ENCODE assay signal across 11 cellular contexts in genomic region chr3:123076496-123077418, GRCh38. TPM values are rescaled to one million over a fixed set of nuclear protein-coding genes. Genes with fewer than 3 reads are reported as not detected.
A peak's percentile ranks its signal among the peaks of the same experiment; 100 is the strongest.
DNase-seq lines count a peak whose midpoint lies in the region; ATAC-seq and TF ChIP-seq lines count a peak whose summit lies in the region.
"Had no signal": no experiment of that assay in that cellular context is flagged by ENCODE, and none has a peak within 500 bp of the region (broad histone marks: within the 10 kb centered on the region; RNA-seq: fewer than 3 reads in every experiment).

No MANE protein-coding gene starts in this region.

- ATAC-seq in HG02973 (IDR thresholded peaks at IDR 0.05; ENCODE audit: unreplicated experiment): no peak
- ATAC-seq: naive thymus-derived CD4-positive, alpha-beta T cell had no signal

- TF ChIP-seq POLR2A in adrenal gland (IDR thresholded peaks at IDR 0.05) (no peak), transverse colon (IDR thresholded peaks at IDR 0.05) (no peak)

- H3K4me3 ChIP-seq in adrenal gland (no peak overlapping the region), transverse colon (no peak overlapping the region)

- no peaks in the 10 kb centered on the region for H3K36me3 ChIP-seq in adrenal gland (replicated peaks in 1 of 2)
- H3K36me3 ChIP-seq in transverse colon: no peaks in the 10 kb centered on the region

- peak overlapping the region in 4 of 5 donors; percentile 56 to 80 (median 70) for H3K27ac ChIP-seq in adrenal gland
- peak overlapping the region; percentile 53 to 78 (median 64) for H3K27ac ChIP-seq in transverse colon

- intact Hi-C loops in adrenal gland (cut with DNase I) (no loop called here), transverse colon (cut with DNase I; ENCODE audit: low total_unique reads) (no loop called here)

- WGBS in adrenal gland, 4 donors: 12 to 27% (median 14%) methylated on average over 6 of the region's 6 CpGs
- 19 to 36% methylated on average over 3 to 6 of the region's 6 CpGs for WGBS in transverse colon (ENCODE audit: low coverage in 1 of 2), 2 donors

- H3K9me3 ChIP-seq in adrenal gland (replicated peaks in 1 of 3) (no peaks in the 10 kb centered on the region), transverse colon (no peaks in the 10 kb centered on the region)

- no peak for TF ChIP-seq EP300 in transverse colon (IDR thresholded peaks at IDR 0.05; ENCODE audit: low read depth)

- H3K4me1 ChIP-seq in adrenal gland (replicated peaks in 1 of 2) (peaks cover 26 to 82% of the 10 kb centered on the region in 2 donors), transverse colon (peaks cover 15 to 38% (median 28%) of the 10 kb centered on the region in 4 donors)

- TF ChIP-seq CTCF in adrenal gland (IDR thresholded peaks at IDR 0.05) (no peak), transverse colon (IDR thresholded peaks at IDR 0.05) (no peak)

- H3K27me3 ChIP-seq in adrenal gland (no peaks in the 10 kb centered on the region), transverse colon (no peaks in the 10 kb centered on the region)

- in situ Hi-C loops in transverse colon (cut with MboI; ENCODE audit: low pct_ligation_motif_present in 1 of 4, low pct_unique_long_range_greater_than_20kb in 1 of 4, low sequenced_read_pairs in 3 of 4): no loop called here

- DNase-seq in NCI-H1694 treated with DMSO at 0.1 percent for 48 hours (lab: John Stamatoyannopoulos, UW) (peak; percentile 37), NCI-H1694 (lab: John Stamatoyannopoulos, UW) (no peak), adrenal gland (peak; percentile 63 to 95 (median 76)), inferior parietal cortex (ENCODE audit: extremely low spot score) (peak; percentile 37), transverse colon (peak; percentile 37), NCI-H748 (lab: John Stamatoyannopoulos, UW; ENCODE audit: unreplicated experiment) (no peak), GF-D8 (lab: John Stamatoyannopoulos, UW) (no peak)
- DNase-seq: activated T-cell treated with anti-CD3 and anti-CD28 coated beads, Interleukin-2, amount 50 U/mL, for 1 hour; naive thymus-derived CD4-positive, alpha-beta T cell; stimulated activated CD4-positive, alpha-beta T cell treated with anti-CD3 and anti-CD28 coated beads, Interleukin-1b, Interleukin-23, amount 100 ng/mL, for 48 hours had no signal

RNA-seq across cellular contexts. Expression of gene PDIA5, which starts 9.9 kb away (rescaled TPM):
- 10 to 100 TPM; 39.0 to 88.9 (median 56.7) TPM for total RNA-seq in adrenal gland
- 10 to 100 TPM; 27.0 to 52.6 (median 29.3) TPM for polyA plus RNA-seq in adrenal gland
- 100 to 1,000 TPM in 2 of 4 donors, 10 to 100 TPM in 2; 17.3 to 185 (median 65.1) TPM for total RNA-seq in transverse colon

RNA-seq across cellular contexts. Expression of gene SEMA5B, which starts 49.2 kb away (rescaled TPM):
- total RNA-seq in adrenal gland (1 to 10 TPM in 6 of 8 donors, under 1 TPM in 2; 0.35 to 2.1 (median 1.6) TPM), transverse colon (1 to 10 TPM in 1 of 4 donors, under 1 TPM in 2, not detected in 1; 0.16 to 1.4 (median 0.27) TPM)
- 1 to 10 TPM in 2 of 3 donors, under 1 TPM in 1; 0.99 to 4.3 (median 3.0) TPM for polyA plus RNA-seq in adrenal gland
- polyA plus RNA-seq: naive thymus-derived CD4-positive, alpha-beta T cell had no signal

Comparison
In these comparisons a context has a peak if more than half of its experiments do, and no peak if none do; other contexts are left out.
1. DNase-seq: peak in NCI-H1694 treated with DMSO at 0.1 percent for 48 hours (single experiment), adrenal gland (7 of 7), inferior parietal cortex (single experiment) and transverse colon (single experiment); none in NCI-H1694 (single experiment), NCI-H748 (single experiment) and GF-D8 (single experiment).